In the genomic region with DNA sequence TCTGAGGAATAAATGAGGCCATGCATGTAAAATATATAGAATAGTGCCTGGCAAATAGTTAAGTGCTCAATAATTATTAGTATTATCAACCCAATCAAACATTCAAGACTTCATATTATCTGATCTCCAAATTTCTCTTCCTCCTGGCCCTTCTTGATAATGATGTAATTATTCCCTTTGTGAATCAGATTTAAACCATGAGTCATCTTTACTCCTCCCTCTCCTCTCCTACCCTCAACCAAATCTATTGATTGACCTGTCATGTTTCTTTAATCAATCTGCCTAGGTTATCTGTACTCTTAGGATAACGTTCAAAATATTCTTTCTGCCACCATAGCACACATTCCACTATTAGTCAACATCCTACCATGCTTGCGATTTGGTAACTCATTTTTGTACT, we compare ENCODE assay signal across 3 cellular contexts.
TF ChIP-seq lines count a peak whose summit lies in the region.

No MANE protein-coding gene starts in this region.

TF ChIP-seq in IMR-90, 13 proteins besides CTCF, POLR2A, EP300 and RAD21:
- no peak for TF ChIP-seq CEBPB (IDR thresholded peaks at IDR 0.05; ENCODE audit: low read depth, low read length)
TF ChIP-seq in IMR-90: peak in this region for 0.

TF ChIP-seq in endothelial cell of umbilical vein, 7 proteins besides CTCF, POLR2A, EP300 and RAD21:
- TF ChIP-seq JUN (IDR thresholded peaks at IDR 0.05; ENCODE audit: borderline replicate concordance, insufficient read depth, insufficient read length, low read depth) (no peak), FOS (IDR thresholded peaks at IDR 0.05; ENCODE audit: borderline replicate concordance, insufficient read depth, low read length) (peak; percentile 7)

TF ChIP-seq in HepG2, 621 proteins besides CTCF, POLR2A, EP300 and RAD21:
- TF ChIP-seq ATF7 (IDR thresholded peaks at IDR 0.05) (0 out of 2 replicates have a peak, but pooled peaks have one; percentile 10), ATF7 (CRISPR knock-in tag; IDR thresholded peaks at IDR 0.05) (no peak), DMTF1 (CRISPR knock-in tag; IDR thresholded peaks at IDR 0.05) (no peak)
